1 cellular context compared by ENCODE assay signal in the genomic region with DNA sequence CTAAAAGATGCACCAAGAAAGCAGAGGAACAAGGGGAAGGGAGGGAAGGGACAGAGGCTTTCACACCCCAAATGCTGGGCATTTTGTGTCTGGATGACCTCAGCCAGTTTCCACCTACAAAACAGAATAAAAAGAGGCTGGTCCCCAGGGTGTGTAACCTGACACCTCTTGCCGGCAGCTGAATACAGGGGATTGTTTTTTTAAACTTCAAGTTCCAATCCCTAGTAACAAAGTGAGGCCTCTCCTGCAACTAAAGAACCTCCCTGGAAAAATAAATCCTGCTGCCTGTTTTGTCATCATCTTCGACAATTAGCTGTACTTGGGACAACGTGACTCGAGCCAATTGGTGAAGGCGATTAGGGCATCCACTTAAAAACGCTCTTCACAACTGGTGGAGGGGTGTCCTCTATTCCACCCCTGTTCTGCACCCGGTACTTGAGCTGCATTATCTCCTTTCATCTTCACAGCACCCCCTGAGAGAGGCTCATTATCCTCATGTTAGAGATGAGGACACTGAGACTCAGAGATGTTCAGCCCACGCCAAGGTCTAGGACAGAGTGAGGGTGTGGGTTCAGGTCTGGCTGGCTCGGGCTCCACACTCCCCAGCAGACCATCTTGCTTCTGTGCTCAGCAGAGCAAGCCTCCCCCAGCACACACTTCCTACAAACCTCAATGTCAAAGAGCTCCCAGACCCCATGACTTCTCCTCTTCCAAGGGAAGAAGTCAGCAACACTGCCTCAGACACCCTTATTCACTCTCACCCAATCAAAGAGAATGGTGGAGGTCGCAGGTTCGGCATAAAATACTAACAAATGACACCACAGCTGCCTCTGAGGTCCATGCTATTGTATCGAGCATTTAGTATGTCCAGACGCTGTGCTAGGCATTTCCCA.
TF ChIP-seq lines count a peak whose summit lies in the region.

No MANE protein-coding gene starts in this region.

TF ChIP-seq in IMR-90, 13 proteins besides CTCF, POLR2A, EP300 and RAD21 (continued from another document):
- TF ChIP-seq, protein P1, sequence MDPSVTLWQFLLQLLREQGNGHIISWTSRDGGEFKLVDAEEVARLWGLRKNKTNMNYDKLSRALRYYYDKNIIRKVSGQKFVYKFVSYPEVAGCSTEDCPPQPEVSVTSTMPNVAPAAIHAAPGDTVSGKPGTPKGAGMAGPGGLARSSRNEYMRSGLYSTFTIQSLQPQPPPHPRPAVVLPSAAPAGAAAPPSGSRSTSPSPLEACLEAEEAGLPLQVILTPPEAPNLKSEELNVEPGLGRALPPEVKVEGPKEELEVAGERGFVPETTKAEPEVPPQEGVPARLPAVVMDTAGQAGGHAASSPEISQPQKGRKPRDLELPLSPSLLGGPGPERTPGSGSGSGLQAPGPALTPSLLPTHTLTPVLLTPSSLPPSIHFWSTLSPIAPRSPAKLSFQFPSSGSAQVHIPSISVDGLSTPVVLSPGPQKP (IDR thresholded peaks at IDR 0.05; ENCODE audit: borderline replicate concordance, low read depth, low read length) = no peak
- TF ChIP-seq MXI1 (IDR thresholded peaks at IDR 0.05; ENCODE audit: borderline replicate concordance, low read depth, low read length) = no peak
- TF ChIP-seq MAFK (IDR thresholded peaks at IDR 0.05; ENCODE audit: low read depth, low read length) = no peak
- no peak for TF ChIP-seq RFX5 (IDR thresholded peaks at IDR 0.05; ENCODE audit: low read depth, low read length)
- TF ChIP-seq CHD1 (IDR thresholded peaks at IDR 0.05; ENCODE audit: low read depth, low read length) = no peak
- TF ChIP-seq RCOR1 (IDR thresholded peaks at IDR 0.05; ENCODE audit: insufficient replicate concordance, low read length) = no peak
- TF ChIP-seq CEBPB (IDR thresholded peaks at IDR 0.05; ENCODE audit: low read depth, low read length) = no peak
- TF ChIP-seq, protein P2, sequence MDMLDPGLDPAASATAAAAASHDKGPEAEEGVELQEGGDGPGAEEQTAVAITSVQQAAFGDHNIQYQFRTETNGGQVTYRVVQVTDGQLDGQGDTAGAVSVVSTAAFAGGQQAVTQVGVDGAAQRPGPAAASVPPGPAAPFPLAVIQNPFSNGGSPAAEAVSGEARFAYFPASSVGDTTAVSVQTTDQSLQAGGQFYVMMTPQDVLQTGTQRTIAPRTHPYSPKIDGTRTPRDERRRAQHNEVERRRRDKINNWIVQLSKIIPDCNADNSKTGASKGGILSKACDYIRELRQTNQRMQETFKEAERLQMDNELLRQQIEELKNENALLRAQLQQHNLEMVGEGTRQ (IDR thresholded peaks at IDR 0.05; ENCODE audit: low read depth, low read length) = no peak
TF ChIP-seq in IMR-90: peak in this region for 0.
